1 cellular context compared by ENCODE assay signal in the genomic region with DNA sequence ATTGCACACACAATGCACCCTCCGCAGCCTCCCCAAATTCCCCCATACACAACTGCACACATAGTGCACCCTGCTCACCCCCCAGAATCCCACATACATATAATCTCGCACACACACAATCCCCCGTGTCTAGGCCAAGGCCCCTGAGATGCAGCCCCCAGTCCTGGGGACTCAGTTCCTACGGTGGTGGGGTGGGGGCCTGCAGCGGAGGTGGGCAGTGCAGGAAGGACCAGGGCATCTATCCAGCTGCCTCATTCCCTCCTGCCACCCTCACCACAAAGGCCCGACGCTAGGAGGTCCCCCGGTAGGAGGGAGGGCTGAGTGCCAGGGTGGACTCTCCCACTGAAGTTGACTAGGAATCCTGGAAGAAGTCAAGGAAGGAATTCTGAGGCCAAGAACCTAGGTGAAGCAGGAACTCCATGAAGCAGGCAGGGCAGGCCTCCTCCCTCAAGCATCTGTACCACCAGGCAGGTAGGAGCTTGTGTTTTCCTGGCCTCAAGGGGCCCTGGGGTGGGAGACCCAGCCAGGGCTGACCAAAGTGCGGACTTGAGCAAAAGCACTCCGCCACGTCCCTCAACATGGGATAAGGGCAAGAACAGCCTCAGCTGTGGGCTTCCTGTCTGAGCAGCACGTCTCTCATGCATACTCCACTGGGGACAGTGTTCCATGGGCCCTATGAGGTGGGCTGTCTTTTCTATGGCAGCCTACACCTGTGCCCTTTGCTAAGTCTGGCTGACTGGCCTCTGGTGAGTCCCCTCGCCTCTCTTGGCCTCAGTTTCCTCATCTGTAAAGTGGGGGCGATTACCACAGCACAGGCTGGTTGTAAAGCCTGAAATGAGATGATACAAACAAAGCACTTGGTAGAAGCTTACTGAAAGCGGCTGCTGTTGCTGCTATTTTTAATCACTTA.
A peak's percentile ranks its signal among the peaks of the same experiment; 100 is the strongest.
TF ChIP-seq lines count a peak whose summit lies in the region.

No MANE protein-coding gene starts in this region.

TF ChIP-seq in HepG2, 621 proteins besides CTCF, POLR2A, EP300 and RAD21 (continued from another document):
- TF ChIP-seq ZNF629 (CRISPR knock-in tag; conservative IDR thresholded peaks at IDR 0.05) (peak; percentile 94), CHD4 (IDR thresholded peaks at IDR 0.05; ENCODE audit: borderline replicate concordance, low read length) (0 out of 2 replicates have a peak, but pooled peaks have one; percentile 46), ZFP37 (CRISPR knock-in tag; IDR thresholded peaks at IDR 0.05; ENCODE audit: borderline replicate concordance) (no peak), HNF4A (CRISPR knock-in tag; IDR thresholded peaks at IDR 0.05) (0 out of 2 replicates have a peak, but pooled peaks have one; percentile 4), NR2F6 (IDR thresholded peaks at IDR 0.05) (no peak), NR2F6 (CRISPR knock-in tag; IDR thresholded peaks at IDR 0.05) (no peak), ZNF775 (CRISPR knock-in tag; IDR thresholded peaks at IDR 0.05; ENCODE audit: borderline replicate concordance) (no peak), CREM (IDR thresholded peaks at IDR 0.05) (no peak), CREM (CRISPR knock-in tag; IDR thresholded peaks at IDR 0.05) (no peak)
- TF ChIP-seq, protein P1, sequence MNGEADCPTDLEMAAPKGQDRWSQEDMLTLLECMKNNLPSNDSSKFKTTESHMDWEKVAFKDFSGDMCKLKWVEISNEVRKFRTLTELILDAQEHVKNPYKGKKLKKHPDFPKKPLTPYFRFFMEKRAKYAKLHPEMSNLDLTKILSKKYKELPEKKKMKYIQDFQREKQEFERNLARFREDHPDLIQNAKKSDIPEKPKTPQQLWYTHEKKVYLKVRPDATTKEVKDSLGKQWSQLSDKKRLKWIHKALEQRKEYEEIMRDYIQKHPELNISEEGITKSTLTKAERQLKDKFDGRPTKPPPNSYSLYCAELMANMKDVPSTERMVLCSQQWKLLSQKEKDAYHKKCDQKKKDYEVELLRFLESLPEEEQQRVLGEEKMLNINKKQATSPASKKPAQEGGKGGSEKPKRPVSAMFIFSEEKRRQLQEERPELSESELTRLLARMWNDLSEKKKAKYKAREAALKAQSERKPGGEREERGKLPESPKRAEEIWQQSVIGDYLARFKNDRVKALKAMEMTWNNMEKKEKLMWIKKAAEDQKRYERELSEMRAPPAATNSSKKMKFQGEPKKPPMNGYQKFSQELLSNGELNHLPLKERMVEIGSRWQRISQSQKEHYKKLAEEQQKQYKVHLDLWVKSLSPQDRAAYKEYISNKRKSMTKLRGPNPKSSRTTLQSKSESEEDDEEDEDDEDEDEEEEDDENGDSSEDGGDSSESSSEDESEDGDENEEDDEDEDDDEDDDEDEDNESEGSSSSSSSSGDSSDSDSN (CRISPR knock-in tag; IDR thresholded peaks at IDR 0.05): peak; percentile 28; the same call in 1 of the 2 replicates
- TF ChIP-seq, protein P2, sequence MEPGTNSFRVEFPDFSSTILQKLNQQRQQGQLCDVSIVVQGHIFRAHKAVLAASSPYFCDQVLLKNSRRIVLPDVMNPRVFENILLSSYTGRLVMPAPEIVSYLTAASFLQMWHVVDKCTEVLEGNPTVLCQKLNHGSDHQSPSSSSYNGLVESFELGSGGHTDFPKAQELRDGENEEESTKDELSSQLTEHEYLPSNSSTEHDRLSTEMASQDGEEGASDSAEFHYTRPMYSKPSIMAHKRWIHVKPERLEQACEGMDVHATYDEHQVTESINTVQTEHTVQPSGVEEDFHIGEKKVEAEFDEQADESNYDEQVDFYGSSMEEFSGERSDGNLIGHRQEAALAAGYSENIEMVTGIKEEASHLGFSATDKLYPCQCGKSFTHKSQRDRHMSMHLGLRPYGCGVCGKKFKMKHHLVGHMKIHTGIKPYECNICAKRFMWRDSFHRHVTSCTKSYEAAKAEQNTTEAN (CRISPR knock-in tag; conservative IDR thresholded peaks at IDR 0.05): no peak
- TF ChIP-seq, protein P3, sequence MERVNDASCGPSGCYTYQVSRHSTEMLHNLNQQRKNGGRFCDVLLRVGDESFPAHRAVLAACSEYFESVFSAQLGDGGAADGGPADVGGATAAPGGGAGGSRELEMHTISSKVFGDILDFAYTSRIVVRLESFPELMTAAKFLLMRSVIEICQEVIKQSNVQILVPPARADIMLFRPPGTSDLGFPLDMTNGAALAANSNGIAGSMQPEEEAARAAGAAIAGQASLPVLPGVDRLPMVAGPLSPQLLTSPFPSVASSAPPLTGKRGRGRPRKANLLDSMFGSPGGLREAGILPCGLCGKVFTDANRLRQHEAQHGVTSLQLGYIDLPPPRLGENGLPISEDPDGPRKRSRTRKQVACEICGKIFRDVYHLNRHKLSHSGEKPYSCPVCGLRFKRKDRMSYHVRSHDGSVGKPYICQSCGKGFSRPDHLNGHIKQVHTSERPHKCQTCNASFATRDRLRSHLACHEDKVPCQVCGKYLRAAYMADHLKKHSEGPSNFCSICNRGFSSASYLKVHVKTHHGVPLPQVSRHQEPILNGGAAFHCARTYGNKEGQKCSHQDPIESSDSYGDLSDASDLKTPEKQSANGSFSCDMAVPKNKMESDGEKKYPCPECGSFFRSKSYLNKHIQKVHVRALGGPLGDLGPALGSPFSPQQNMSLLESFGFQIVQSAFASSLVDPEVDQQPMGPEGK (CRISPR knock-in tag; IDR thresholded peaks at IDR 0.05): 0 out of 2 replicates have a peak, but pooled peaks have one; percentile 12
